ENCODE assay signal across 1 cellular context in the genomic region with DNA sequence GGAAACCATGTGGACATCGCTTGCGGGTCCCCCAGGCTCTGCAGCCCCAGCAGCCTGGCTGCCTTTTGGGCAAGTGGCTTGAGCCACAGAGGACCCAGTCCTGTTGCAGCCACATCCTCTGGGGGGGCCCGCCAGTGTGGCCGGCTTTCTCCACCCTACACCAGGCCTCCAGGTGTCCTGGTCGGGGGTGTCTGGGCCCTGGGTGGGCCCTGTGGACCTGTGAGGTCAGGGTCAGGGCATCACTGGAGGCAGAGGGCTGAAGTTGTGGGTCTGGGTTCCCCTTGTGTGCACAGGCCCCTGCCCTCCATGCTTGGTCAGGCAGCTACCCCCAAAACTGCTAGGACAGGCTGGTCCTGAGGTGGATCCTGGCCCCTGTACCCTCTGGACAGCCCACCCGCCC.
TF ChIP-seq lines count a peak whose summit lies in the region.

No MANE protein-coding gene starts in this region.

TF ChIP-seq in K562, 482 proteins besides CTCF, POLR2A, EP300 and RAD21:
- TF ChIP-seq POLR2G (IDR thresholded peaks at IDR 0.05; ENCODE audit: low read depth, low read length) (0 out of 2 replicates have a peak, but pooled peaks have one; percentile 24), SMC3 (conservative IDR thresholded peaks at IDR 0.05; ENCODE audit: insufficient read depth, low read depth, low read length) (no peak)
TF ChIP-seq in K562: peak in this region for 1.
